ENCODE assay signal across 13 cellular contexts in the genomic region with DNA sequence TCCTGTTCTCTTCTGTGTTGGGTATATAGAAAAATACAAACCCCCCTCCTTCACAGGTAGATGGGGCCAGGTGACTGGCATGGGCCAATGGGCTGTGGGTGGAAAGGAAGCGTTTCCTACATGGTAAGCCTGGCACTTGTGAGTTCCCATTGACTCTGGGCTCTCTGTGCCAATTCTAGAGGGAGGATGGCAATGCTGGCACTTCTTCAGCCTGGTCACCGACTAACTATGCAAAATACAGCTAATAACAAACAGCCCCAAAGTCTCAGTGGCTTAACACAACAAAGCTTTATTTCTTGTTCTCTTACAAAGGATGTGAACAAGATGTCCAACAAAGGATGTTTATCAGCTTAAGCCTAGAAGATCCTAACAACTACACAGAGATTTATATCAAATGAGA.
DNase-seq lines count a peak whose midpoint lies in the region; ATAC-seq and TF ChIP-seq lines count a peak whose summit lies in the region.
"Had no signal": no experiment of that assay in that cellular context is flagged by ENCODE, and none has a peak within 500 bp of the region (broad histone marks: within the 10 kb centered on the region; RNA-seq: fewer than 3 reads in every experiment).

No MANE protein-coding gene starts in this region.

- peaks cover 20% of the 10 kb centered on the region for H3K4me1 ChIP-seq in osteoblast (ENCODE audit: insufficient read depth, low read length)
- H3K4me1 ChIP-seq in vagina: peaks cover 32% of the 10 kb centered on the region
- H3K4me1 ChIP-seq: neural progenitor cell had no signal

- H3K4me3 ChIP-seq in osteoblast (ENCODE audit: insufficient read depth, low read length) (no peak overlapping the region), vagina (no peak overlapping the region)
- H3K4me3 ChIP-seq: heart left ventricle, neural progenitor cell had no signal

- H3K9me3 Mint-ChIP-seq in natural killer cell treated with Interleukin-12 subunit alpha and Interleukin-12 subunit beta and Interleukin-15 and Interleukin-18, amount 100 ng/mL, for 72 hours: no peaks in the 10 kb centered on the region
- H3K9me3 Mint-ChIP-seq in natural killer cell: no peaks in the 10 kb centered on the region
- H3K9me3 Mint-ChIP-seq: activated T-cell treated with anti-CD3 and anti-CD28 coated beads, Interleukin-2, amount 50 U/mL, for 72 hours; neural progenitor cell had no signal

- no peak for TF ChIP-seq POLR2A in vagina (IDR thresholded peaks at IDR 0.05)

- no peak overlapping the region for H3K4me2 ChIP-seq in osteoblast (ENCODE audit: insufficient read depth, low read length)
- H3K4me2 ChIP-seq: neural progenitor cell had no signal

- peaks cover 0 to 8% of the 10 kb centered on the region in 2 donors for H3K27me3 Mint-ChIP-seq in natural killer cell treated with Interleukin-12 subunit alpha and Interleukin-12 subunit beta and Interleukin-15 and Interleukin-18, amount 100 ng/mL, for 72 hours
- peaks cover 7 to 13% of the 10 kb centered on the region in 2 donors for H3K27me3 Mint-ChIP-seq in natural killer cell (ENCODE audit: low read depth in 2 of 2)

- no peaks in the 10 kb centered on the region for H4K20me1 ChIP-seq in osteoblast (ENCODE audit: insufficient read depth, low read length)

- no peaks in the 10 kb centered on the region for H3K36me3 ChIP-seq in osteoblast (ENCODE audit: insufficient read depth, low read length)
- H3K36me3 ChIP-seq in vagina: no peaks in the 10 kb centered on the region
- H3K36me3 ChIP-seq: heart left ventricle, neural progenitor cell had no signal

- H3K27me3 ChIP-seq in osteoblast (ENCODE audit: insufficient read depth, low read length) (no peaks in the 10 kb centered on the region), vagina (no peaks in the 10 kb centered on the region)
- H3K27me3 ChIP-seq: heart left ventricle, neural progenitor cell had no signal

- DNase-seq in natural killer cell treated with Interleukin-12 subunit alpha and Interleukin-12 subunit beta and Interleukin-15 and Interleukin-18, amount 100 ng/mL, for 72 hours (ENCODE audit: low spot score): peak; percentile 8
- DNase-seq in natural killer cell (no peak), osteoblast (ENCODE audit: insufficient read length, low spot score, missing footprints) (no peak), vagina (ENCODE audit: extremely low spot score in 2 of 2) (peak; percentile 40 to 83), NCI-H2196 (lab: John Stamatoyannopoulos, UW; ENCODE audit: unreplicated experiment) (no peak)
- no peak for DNase-seq in activated CD4-positive, alpha-beta T cell treated with anti-CD3 and anti-CD28 coated beads, Interleukin-2, amount 50 U/mL, for 4 hours
- DNase-seq: activated T-cell treated with anti-CD3 and anti-CD28 coated beads, Interleukin-2, amount 50 U/mL, for 72 hours; NCI-H1048; stimulated activated CD4-positive, alpha-beta T cell treated with anti-CD3 and anti-CD28 coated beads, Interleukin-12 subunit alpha, Interleukin-12 subunit beta, amount 100 ng/mL, for 4 hours had no signal

- H3K4me3 Mint-ChIP-seq in natural killer cell treated with Interleukin-12 subunit alpha and Interleukin-12 subunit beta and Interleukin-15 and Interleukin-18, amount 100 ng/mL, for 72 hours: no peak overlapping the region
- no peak overlapping the region for H3K4me3 Mint-ChIP-seq in natural killer cell
- H3K4me3 Mint-ChIP-seq: neural progenitor cell had no signal

- ATAC-seq in natural killer cell treated with Interleukin-12 subunit alpha and Interleukin-12 subunit beta and Interleukin-15 and Interleukin-18, amount 100 ng/mL, for 72 hours: no peak
- no peak for ATAC-seq in natural killer cell
- peak; percentile 20 for ATAC-seq in esophagus mucosa
- ATAC-seq in HG02870 (IDR thresholded peaks at IDR 0.05; ENCODE audit: unreplicated experiment): no peak

- H3K27ac Mint-ChIP-seq in natural killer cell treated with Interleukin-12 subunit alpha and Interleukin-12 subunit beta and Interleukin-15 and Interleukin-18, amount 100 ng/mL, for 72 hours: peak overlapping the region in 1 of 2 donors; percentile 31
- no peak overlapping the region for H3K27ac Mint-ChIP-seq in natural killer cell
- H3K27ac Mint-ChIP-seq: neural progenitor cell had no signal

- H2AFZ ChIP-seq in osteoblast (ENCODE audit: low read length): no peak overlapping the region
- H2AFZ ChIP-seq: neural progenitor cell had no signal

- no peak for TF ChIP-seq CTCF in natural killer cell (IDR thresholded peaks at IDR 0.05)
- no peak for TF ChIP-seq CTCF in osteoblast (IDR thresholded peaks at IDR 0.05; ENCODE audit: extremely low read depth, low read depth, low read length)
- no peak for TF ChIP-seq CTCF in vagina (IDR thresholded peaks at IDR 0.05)

- peaks cover 23 to 26% of the 10 kb centered on the region in 2 donors for H3K4me1 Mint-ChIP-seq in natural killer cell treated with Interleukin-12 subunit alpha and Interleukin-12 subunit beta and Interleukin-15 and Interleukin-18, amount 100 ng/mL, for 72 hours (ENCODE audit: low read depth in 2 of 2)
- no peaks in the 10 kb centered on the region for H3K4me1 Mint-ChIP-seq in natural killer cell
- H3K4me1 Mint-ChIP-seq: neural progenitor cell had no signal

- H3K79me2 ChIP-seq in osteoblast (ENCODE audit: insufficient read depth, low read length): no peaks in the 10 kb centered on the region

- peaks cover 5% of the 10 kb centered on the region for H3K36me3 Mint-ChIP-seq in natural killer cell treated with Interleukin-12 subunit alpha and Interleukin-12 subunit beta and Interleukin-15 and Interleukin-18, amount 100 ng/mL, for 72 hours
- no peaks in the 10 kb centered on the region for H3K36me3 Mint-ChIP-seq in natural killer cell
- H3K36me3 Mint-ChIP-seq: neural progenitor cell had no signal

- H3K9me3 ChIP-seq in osteoblast (ENCODE audit: low read depth, low read length) (no peaks in the 10 kb centered on the region), vagina (no peaks in the 10 kb centered on the region)
- H3K9me3 ChIP-seq: heart left ventricle had no signal

- H3K27ac ChIP-seq in osteoblast (ENCODE audit: low read depth, low read length) (peak overlapping the region; percentile 84), vagina (peak overlapping the region; percentile 70)
- H3K27ac ChIP-seq: neural progenitor cell had no signal

- intact Hi-C loops in natural killer cell (cut with micrococcal nuclease): no loop called here
- intact Hi-C loops in vagina (cut with DNase I): loop anchor here (5.0 kb wide), 2 partner anchors 133 to 368 kb away; no protein-coding TSS in a partner anchor

Comparison
In these comparisons a context has a peak if more than half of its experiments do, and no peak if none do; other contexts are left out.
1. DNase-seq: peak in natural killer cell treated with Interleukin-12 subunit alpha and Interleukin-12 subunit beta and Interleukin-15 and Interleukin-18, amount 100 ng/mL, for 72 hours (single experiment) and vagina (2 of 2); none in natural killer cell (single experiment), osteoblast (single experiment), activated CD4-positive, alpha-beta T cell treated with anti-CD3 and anti-CD28 coated beads, Interleukin-2, amount 50 U/mL, for 4 hours (0 of 2) and NCI-H2196 (single experiment).